ENCODE assay signal across 9 cellular contexts in the genomic region with DNA sequence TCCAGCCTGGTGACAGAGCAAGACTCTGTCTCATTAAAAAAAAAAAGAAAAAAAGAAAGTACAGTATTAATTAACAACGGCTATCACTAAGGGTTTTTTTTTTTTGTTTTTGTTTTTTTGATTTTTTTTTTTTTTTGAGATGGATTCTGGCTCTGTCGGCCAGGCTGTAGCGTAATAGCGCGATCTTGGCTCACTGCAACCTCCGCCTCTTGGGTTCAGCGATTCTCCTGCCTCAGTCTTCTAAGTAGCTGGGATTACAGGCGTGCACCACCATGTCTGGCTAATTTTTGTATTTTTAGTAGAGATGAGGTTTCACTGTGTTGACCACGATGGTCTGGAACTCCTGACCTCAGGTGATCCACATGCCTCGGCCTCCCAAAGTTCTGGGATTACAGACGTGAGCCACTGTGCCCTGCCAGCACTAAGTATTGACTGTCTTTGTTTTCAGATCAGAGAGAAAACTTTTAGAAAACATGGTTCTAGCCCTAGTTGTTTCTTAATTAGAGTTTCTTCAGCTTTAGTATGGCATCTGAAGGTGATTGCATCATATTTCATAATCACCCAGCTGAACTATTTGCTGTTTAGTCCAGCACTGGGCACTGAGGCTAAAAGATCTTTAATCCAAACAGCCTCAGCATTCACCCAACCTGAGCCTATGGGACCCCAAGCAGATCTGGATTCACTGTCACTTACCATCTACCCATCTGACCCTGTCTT. TPM values are rescaled to one million over a fixed set of nuclear protein-coding genes. Genes with fewer than 3 reads are reported as not detected.
DNase-seq lines count a peak whose midpoint lies in the region; ATAC-seq and TF ChIP-seq lines count a peak whose summit lies in the region.
"Had no signal": no experiment of that assay in that cellular context is flagged by ENCODE, and none has a peak within 500 bp of the region (broad histone marks: within the 10 kb centered on the region; RNA-seq: fewer than 3 reads in every experiment).

No MANE protein-coding gene starts in this region.

- H3K27me3 Mint-ChIP-seq in HFFc6 (ENCODE audit: insufficient read depth) (peaks cover 4% of the 10 kb centered on the region; the same call in 1 of the 2 replicates), mesothelial cell of epicardium (ENCODE audit: low read depth) (no peaks in the 10 kb centered on the region)

- ATAC-seq in HG03045 (IDR thresholded peaks at IDR 0.05; ENCODE audit: unreplicated experiment) = no peak

- H3K4me1 Mint-ChIP-seq in HFFc6 (ENCODE audit: low read depth) (peaks cover 57% of the 10 kb centered on the region), mesothelial cell of epicardium (peaks cover 35% of the 10 kb centered on the region)

- peak; percentile 24 for DNase-seq in AG08395 (ENCODE audit: low spot score)
- no peak for DNase-seq in HFFc6
- no peak for DNase-seq in ascending aorta (ENCODE audit: low spot score in 2 of 2)
- no peak for DNase-seq in mesothelial cell of epicardium (ENCODE audit: low spot score in 2 of 2, unreplicated experiment in 2 of 2)
- DNase-seq in BE2C = no peak
- no peak for DNase-seq in iPS-NIHi7 (ENCODE audit: extremely low spot score)
- DNase-seq in C1 segment of cervical spinal cord (lab: John Stamatoyannopoulos, UW) = no peak
- DNase-seq: MM.1S had no signal

- H3K36me3 Mint-ChIP-seq in HFFc6 (ENCODE audit: low read depth) (no peaks in the 10 kb centered on the region), mesothelial cell of epicardium (no peaks in the 10 kb centered on the region)

- no peak for TF ChIP-seq CTCF in HFFc6 (IDR thresholded peaks at IDR 0.05)
- TF ChIP-seq CTCF in ascending aorta (IDR thresholded peaks at IDR 0.05) = no peak
- no peak for TF ChIP-seq CTCF in mesothelial cell of epicardium (IDR thresholded peaks at IDR 0.05; ENCODE audit: unreplicated experiment)
- no peak for TF ChIP-seq CTCF in BE2C (IDR thresholded peaks at IDR 0.05; ENCODE audit: low read depth, low read length)

- H3K27me3 ChIP-seq in ascending aorta (no peaks in the 10 kb centered on the region), BE2C (no peaks in the 10 kb centered on the region)

- intact Hi-C loops in ascending aorta (cut with DNase I) = loop anchor here (10.0 kb wide), 1 partner anchor 262 kb away; a partner anchor contains a TSS

- H3K4me3 ChIP-seq in ascending aorta (no peak overlapping the region), BE2C (ENCODE audit: low read depth, low read length) (no peak overlapping the region)

- H3K9me3 ChIP-seq in ascending aorta (no peaks in the 10 kb centered on the region), BE2C (no peaks in the 10 kb centered on the region)

- peak overlapping the region; percentile 57 to 74 for H3K27ac ChIP-seq in ascending aorta

- H3K27ac Mint-ChIP-seq in HFFc6 (peak overlapping the region; percentile 98), mesothelial cell of epicardium (peak overlapping the region; percentile 34)

- H3K9me3 Mint-ChIP-seq in HFFc6 (no peaks in the 10 kb centered on the region), mesothelial cell of epicardium (no peaks in the 10 kb centered on the region)

- H3K4me3 Mint-ChIP-seq in HFFc6 (peak overlapping the region; percentile 21; the same call in 1 of the 2 replicates), mesothelial cell of epicardium (no peak overlapping the region)

- H3K4me1 ChIP-seq in ascending aorta = peaks cover 3 to 21% of the 10 kb centered on the region in 2 donors
- no peaks in the 10 kb centered on the region; the same call in 1 of the 2 replicates for H3K4me1 ChIP-seq in BE2C

- H3K36me3 ChIP-seq in ascending aorta = no peaks in the 10 kb centered on the region
- H3K36me3 ChIP-seq in BE2C = no peaks in the 10 kb centered on the region

RNA-seq across cellular contexts. Expression of a gene that starts 2.7 kb away (rescaled TPM):
- total RNA-seq in HFFc6 (2021; fragmentation: NEBNext Ultra II Directional; extraction: Animal tissue kit (Norgen Biotek cat#: 25700)) = 100 to 1,000 TPM; 107 to 123 (median 112) TPM
- total RNA-seq in ascending aorta (63.3 TPM), mesothelial cell of epicardium (112 to 113 TPM (median 113 TPM) in 3 replicates)
- 76.3 TPM for polyA plus RNA-seq in BE2C (2012; ENCODE audit: insufficient read depth, insufficient read length, low read depth)
